ENCODE assay signal across 9 cellular contexts in the genomic region with DNA sequence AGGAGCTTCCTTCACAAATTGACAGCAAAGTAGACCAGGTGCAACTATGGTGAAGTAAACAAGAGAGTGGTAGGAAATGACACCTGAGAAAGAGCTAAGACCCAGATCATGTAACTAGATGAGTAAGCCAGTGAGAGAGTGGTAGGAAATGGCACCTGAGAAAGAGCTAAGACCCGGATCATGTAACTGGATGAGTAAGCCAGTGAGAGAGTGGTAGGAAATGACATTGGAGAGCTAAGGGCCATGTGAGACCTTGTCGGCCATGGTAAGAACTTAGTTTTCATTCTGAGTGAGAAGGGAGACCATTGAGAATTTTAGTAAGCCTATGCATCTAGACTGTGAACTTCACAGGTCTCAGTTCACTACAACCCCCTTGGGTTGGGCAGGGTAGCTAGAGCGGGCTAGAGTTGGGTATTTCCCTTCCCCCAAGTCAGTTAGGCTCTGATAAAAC. TPM values are rescaled to one million over a fixed set of nuclear protein-coding genes. Genes with fewer than 3 reads are reported as not detected.
A peak's percentile ranks its signal among the peaks of the same experiment; 100 is the strongest.
DNase-seq lines count a peak whose midpoint lies in the region; ATAC-seq and TF ChIP-seq lines count a peak whose summit lies in the region.
"Had no signal": no experiment of that assay in that cellular context is flagged by ENCODE, and none has a peak within 500 bp of the region (broad histone marks: within the 10 kb centered on the region; RNA-seq: fewer than 3 reads in every experiment).

No MANE protein-coding gene starts in this region.

- H3K4me1 Mint-ChIP-seq in GM23338: peaks cover 8% of the 10 kb centered on the region
- peaks cover 53% of the 10 kb centered on the region for H3K4me1 Mint-ChIP-seq in activated T-cell treated with anti-CD3 and anti-CD28 coated beads, Interleukin-2, amount 50 U/mL, for 4 hours (ENCODE audit: low read depth)

- no peaks in the 10 kb centered on the region for H3K9me3 Mint-ChIP-seq in GM23338
- no peaks in the 10 kb centered on the region for H3K9me3 Mint-ChIP-seq in activated T-cell treated with anti-CD3 and anti-CD28 coated beads, Interleukin-2, amount 50 U/mL, for 4 hours

- H3F3A ChIP-seq in GM23338 (replicated peaks; ENCODE audit: low read depth) (no peaks in the 10 kb centered on the region), MM.1S (ENCODE audit: insufficient read depth, low read length) (peaks cover 20% of the 10 kb centered on the region)

- H3K36me3 Mint-ChIP-seq in GM23338 (ENCODE audit: low read depth): no peaks in the 10 kb centered on the region
- no peaks in the 10 kb centered on the region for H3K36me3 Mint-ChIP-seq in activated T-cell treated with anti-CD3 and anti-CD28 coated beads, Interleukin-2, amount 50 U/mL, for 4 hours (ENCODE audit: insufficient read depth)

- H3K4me1 ChIP-seq in GM23338 (ENCODE audit: insufficient read depth): peaks cover 5% of the 10 kb centered on the region
- H3K4me1 ChIP-seq in MM.1S (ENCODE audit: low read length): peaks cover 21% of the 10 kb centered on the region

- H3K4me2 ChIP-seq in GM23338: no peak overlapping the region
- peak overlapping the region; percentile 59 for H3K4me2 ChIP-seq in MM.1S (ENCODE audit: low read depth, low read length)

- H3K9me2 ChIP-seq in GM23338 (ENCODE audit: insufficient read depth) (peaks cover 6% of the 10 kb centered on the region; the same call in 1 of the 2 replicates), MM.1S (replicated peaks; ENCODE audit: insufficient read depth, low read length) (no peaks in the 10 kb centered on the region)

- peak overlapping the region; percentile 93; the same call in 1 of the 2 replicates for H2AFZ ChIP-seq in GM23338
- H2AFZ ChIP-seq in MM.1S (ENCODE audit: low read length): peak overlapping the region; percentile 62

- no peak for TF ChIP-seq CTCF in GM23338 (conservative IDR thresholded peaks at IDR 0.05; ENCODE audit: low read depth in 2 of 2)
- no peak for TF ChIP-seq CTCF in MM.1S (IDR thresholded peaks at IDR 0.05; ENCODE audit: low read length)

- no peaks in the 10 kb centered on the region for H3K79me2 ChIP-seq in GM23338 (replicated peaks; ENCODE audit: insufficient read depth)
- H3K79me2 ChIP-seq in MM.1S (ENCODE audit: low read length): no peaks in the 10 kb centered on the region

- H3K27me3 ChIP-seq in GM23338 (ENCODE audit: insufficient read depth): no peaks in the 10 kb centered on the region
- no peaks in the 10 kb centered on the region for H3K27me3 ChIP-seq in MM.1S (replicated peaks; ENCODE audit: insufficient read depth, low read length)

- peak; percentile 23 for TF ChIP-seq POLR2A in GM18505 (IDR thresholded peaks at IDR 0.05; ENCODE audit: borderline replicate concordance, extremely low read depth, insufficient read depth, insufficient read length)

- DNase-seq in GM23338 (ENCODE audit: low spot score): no peak
- DNase-seq in MM.1S: peak; percentile 90
- peak; percentile 8 for DNase-seq in activated T-cell treated with anti-CD3 and anti-CD28 coated beads, Interleukin-2, amount 50 U/mL, for 4 hours
- peak; percentile 52 for DNase-seq in stimulated activated CD4-positive, alpha-beta T cell treated with anti-CD3 and anti-CD28 coated beads, Interleukin-15, amount 100 ng/mL, for 24 hours
- DNase-seq in HuH-7 (ENCODE audit: low spot score): no peak
- no peak for DNase-seq in AG08396 (ENCODE audit: low spot score)
- DNase-seq in NCI-H1417 (lab: John Stamatoyannopoulos, UW): no peak

- H3K4me3 Mint-ChIP-seq in GM23338: no peak overlapping the region
- peak overlapping the region; percentile 67 for H3K4me3 Mint-ChIP-seq in activated T-cell treated with anti-CD3 and anti-CD28 coated beads, Interleukin-2, amount 50 U/mL, for 4 hours

- H3K9ac ChIP-seq in MM.1S (ENCODE audit: low read length): peak overlapping the region; percentile 57

- H3K27ac ChIP-seq in GM23338 (ENCODE audit: low read depth) (no peak overlapping the region), MM.1S (ENCODE audit: low read length) (peak overlapping the region; percentile 90)
- H3K27ac ChIP-seq: thoracic aorta had no signal

- H3K4me3 ChIP-seq in GM23338: no peak overlapping the region
- peak overlapping the region; percentile 41 for H3K4me3 ChIP-seq in MM.1S (ENCODE audit: low read length)
- H3K4me3 ChIP-seq: thoracic aorta had no signal

- peaks cover under 1% of the 10 kb centered on the region for H3K27me3 Mint-ChIP-seq in GM23338 (ENCODE audit: insufficient read depth, low read depth, poor library complexity)
- no peaks in the 10 kb centered on the region for H3K27me3 Mint-ChIP-seq in activated T-cell treated with anti-CD3 and anti-CD28 coated beads, Interleukin-2, amount 50 U/mL, for 4 hours (ENCODE audit: low read depth)

- H3K36me3 ChIP-seq in GM23338 (ENCODE audit: insufficient read depth) (no peaks in the 10 kb centered on the region), MM.1S (replicated peaks; ENCODE audit: insufficient read depth, low read length) (no peaks in the 10 kb centered on the region)
- H3K36me3 ChIP-seq: thoracic aorta had no signal

- H4K20me1 ChIP-seq in GM23338 (replicated peaks; ENCODE audit: insufficient read depth): no peaks in the 10 kb centered on the region
- no peaks in the 10 kb centered on the region for H4K20me1 ChIP-seq in MM.1S (ENCODE audit: insufficient read depth, low read length)

- no peak overlapping the region for H3K27ac Mint-ChIP-seq in GM23338

- ATAC-seq in GM18505 (IDR thresholded peaks at IDR 0.05; ENCODE audit: unreplicated experiment) (peak; percentile 99), GM23338 (peak; percentile 32; the same call in 1 of the 3 replicates)
- peak; percentile 98 for ATAC-seq in activated T-cell treated with anti-CD3 and anti-CD28 coated beads, Interleukin-2, amount 50 U/mL, for 4 hours

- no peaks in the 10 kb centered on the region for H3K9me3 ChIP-seq in MM.1S (replicated peaks; ENCODE audit: insufficient read depth, low read length)
- H3K9me3 ChIP-seq: thoracic aorta had no signal

TF ChIP-seq in GM23338, 12 proteins besides CTCF, POLR2A, EP300 and RAD21:
- TF ChIP-seq CREB1 (CRISPR knock-in tag; IDR thresholded peaks at IDR 0.05; ENCODE audit: low read depth): no peak
- no peak for TF ChIP-seq EZH2phosphoT487 (IDR thresholded peaks at IDR 0.05; ENCODE audit: unreplicated experiment)

RNA-seq across cellular contexts. Expression of gene SENP7, which starts 5.4 kb away (rescaled TPM):
- total RNA-seq in GM23338 (2014; rRNA removed; shearing (Covaris generic)): 9.0 and 11.0 TPM in 2 replicates
- polyA plus RNA-seq in GM23338 (2016; fragmentation: Nextera tagmentation; extraction: Ambion mirVana): 4.5 and 5.0 TPM in 2 replicates
- total RNA-seq in activated T-cell treated with anti-CD3 and anti-CD28 coated beads, Interleukin-2, amount 50 U/mL, for 4 hours: 1 to 10 TPM; 3.0 to 4.6 (median 4.0) TPM

RNA-seq across cellular contexts. Expression of gene TRMT10C, which starts 43.2 kb away (rescaled TPM):
- 59.7 and 61.9 TPM in 2 replicates for total RNA-seq in GM23338 (2014; rRNA removed; shearing (Covaris generic))
- polyA plus RNA-seq in GM23338 (2016; fragmentation: Nextera tagmentation; extraction: Ambion mirVana): 133 and 145 TPM in 2 replicates
- 10 to 100 TPM; 66.3 to 72.2 (median 71.6) TPM for total RNA-seq in activated T-cell treated with anti-CD3 and anti-CD28 coated beads, Interleukin-2, amount 50 U/mL, for 4 hours

RNA-seq across cellular contexts. Expression of gene PCNP, which starts 55.5 kb away (rescaled TPM):
- 134 and 139 TPM in 2 replicates for total RNA-seq in GM23338 (2014; rRNA removed; shearing (Covaris generic))
- polyA plus RNA-seq in GM23338 (2016; fragmentation: Nextera tagmentation; extraction: Ambion mirVana): 151 and 185 TPM in 2 replicates
- 100 to 1,000 TPM; 186 to 195 (median 191) TPM for total RNA-seq in activated T-cell treated with anti-CD3 and anti-CD28 coated beads, Interleukin-2, amount 50 U/mL, for 4 hours

Comparison
In these comparisons a context has a peak if more than half of its experiments do, and no peak if none do; other contexts are left out.
1. ATAC-seq: peak in every context shown above with its lines; median percentile 99 in GM18505; 98 in activated T-cell treated with anti-CD3 and anti-CD28 coated beads, Interleukin-2, amount 50 U/mL, for 4 hours; 32 in GM23338.
2. DNase-seq: peak in MM.1S (single experiment), activated T-cell treated with anti-CD3 and anti-CD28 coated beads, Interleukin-2, amount 50 U/mL, for 4 hours (single experiment) and stimulated activated CD4-positive, alpha-beta T cell treated with anti-CD3 and anti-CD28 coated beads, Interleukin-15, amount 100 ng/mL, for 24 hours (single experiment); none in GM23338 (single experiment), HuH-7 (single experiment), AG08396 (single experiment) and NCI-H1417 (0 of 3).